In the genomic region with DNA sequence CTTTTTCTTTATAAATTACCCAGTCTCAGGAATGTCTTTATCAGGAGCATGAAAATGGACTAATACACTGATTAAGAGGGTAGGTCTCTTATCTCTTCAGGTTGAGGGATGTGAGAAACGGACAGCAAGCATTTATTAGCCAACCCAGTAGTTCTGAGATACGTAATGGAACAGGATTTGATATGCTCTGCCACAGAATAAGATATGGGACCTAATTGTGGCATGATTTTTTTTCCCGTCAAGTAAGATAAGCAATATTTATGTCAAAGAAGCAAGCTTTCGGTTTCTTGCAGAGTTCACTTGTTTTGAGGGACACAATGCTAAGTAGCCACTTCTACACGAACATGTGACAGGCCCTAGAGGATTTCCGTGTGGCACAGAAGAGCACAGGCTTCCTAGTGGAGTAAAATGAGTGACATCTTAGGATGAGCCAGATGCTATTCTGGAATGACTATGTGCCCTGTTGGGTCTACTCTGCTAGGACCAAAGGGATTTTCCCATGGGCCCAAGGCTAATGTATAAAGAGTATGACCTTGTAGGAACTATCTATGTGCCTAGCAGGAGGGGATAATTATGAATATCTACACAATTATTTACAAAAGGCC, we compare ENCODE assay signal across 13 cellular contexts. TPM values are rescaled to one million over a fixed set of nuclear protein-coding genes. Genes with fewer than 3 reads are reported as not detected.
DNase-seq lines count a peak whose midpoint lies in the region; ATAC-seq and TF ChIP-seq lines count a peak whose summit lies in the region.
"Had no signal": no experiment of that assay in that cellular context is flagged by ENCODE, and none has a peak within 500 bp of the region (broad histone marks: within the 10 kb centered on the region; RNA-seq: fewer than 3 reads in every experiment).

No MANE protein-coding gene starts in this region.

- BruUV-seq in MCF 10A (replicated peaks; lab: Mats Ljungman, UMichigan): no TSS peak

- H3K9me3 ChIP-seq in OCI-LY3 (ENCODE audit: insufficient read depth, low read length): no peaks in the 10 kb centered on the region

- H3K4me1 Mint-ChIP-seq in MCF 10A (ENCODE audit: insufficient read depth, unreplicated experiment) (peaks cover 46% of the 10 kb centered on the region), natural killer cell (peaks cover 70 to 83% of the 10 kb centered on the region in 2 donors)

- no peak overlapping the region for H2AFZ ChIP-seq in OCI-LY3 (ENCODE audit: low read depth, low read length)

- H3K27ac Mint-ChIP-seq in MCF 10A (ENCODE audit: low read depth, unreplicated experiment): peak overlapping the region; percentile 52
- peak overlapping the region; percentile 97 to 98 for H3K27ac Mint-ChIP-seq in natural killer cell

- no peaks in the 10 kb centered on the region for H3K9me3 Mint-ChIP-seq in MCF 10A (ENCODE audit: unreplicated experiment)
- H3K9me3 Mint-ChIP-seq in natural killer cell: no peaks in the 10 kb centered on the region

- H3K4me2 ChIP-seq in OCI-LY3 (ENCODE audit: low read length): peak overlapping the region; percentile 15; the same call in 1 of the 2 replicates

- intact Hi-C loops in MCF 10A (cut with micrococcal nuclease) (no loop called here), natural killer cell (cut with micrococcal nuclease) (loop anchor here (1.0 kb wide), 1 partner anchor 58 kb away; a partner anchor contains a TSS), dorsolateral prefrontal cortex (cut with DNase I) (no loop called here)

- ATAC-seq in natural killer cell: no peak
- ATAC-seq in HG03520 (IDR thresholded peaks at IDR 0.05; ENCODE audit: unreplicated experiment): no peak

- DNase-seq in GM12865 (ENCODE audit: low read depth) (peak; percentile 34), MCF 10A (ENCODE audit: unreplicated experiment) (no peak), natural killer cell (no peak), amniotic stem cell (lab: John Stamatoyannopoulos, UW) (no peak), dorsolateral prefrontal cortex (no peak), G401 (ENCODE audit: low spot score) (no peak)
- DNase-seq: effector CD8-positive, alpha-beta T cell; midbrain; NCI-H1048; NK-92 treated with Interleukin-12 subunit alpha and Interleukin-12 subunit beta, amount 100 ng/mL, for 24 hours; T-helper 9 cell had no signal

- CTCF ChIA-PET in MCF 10A (lab: Yijun Ruan, JAX): interaction anchor here (1.3 kb wide), 1 partner anchor 85 kb away, joined by 4 read pairs; no protein-coding TSS in a partner anchor

- TF ChIP-seq CTCF in GM12865 (IDR thresholded peaks at IDR 0.05; ENCODE audit: insufficient read depth, low read depth, low read length, missing control alignments): no peak
- no peak for TF ChIP-seq CTCF in OCI-LY3 (IDR thresholded peaks at IDR 0.05; ENCODE audit: low read depth, low read length)
- TF ChIP-seq CTCF in MCF 10A (IDR thresholded peaks at IDR 0.05; ENCODE audit: unreplicated experiment): no peak
- TF ChIP-seq CTCF in natural killer cell (IDR thresholded peaks at IDR 0.05): no peak
- TF ChIP-seq CTCF in dorsolateral prefrontal cortex (IDR thresholded peaks at IDR 0.05 in 54 of 56, conservative IDR thresholded peaks at IDR 0.05 in 2 of 56; ENCODE audit: low read depth in 1 of 56, partially characterized antibody in 56 of 56): no peak

- peaks cover 46% of the 10 kb centered on the region for H4K20me1 ChIP-seq in OCI-LY3 (ENCODE audit: insufficient read depth, low read length)

- H3K36me3 ChIP-seq in OCI-LY3 (replicated peaks; ENCODE audit: low read depth, low read length): peaks cover 65% of the 10 kb centered on the region

- peaks cover 82% of the 10 kb centered on the region for H3K79me2 ChIP-seq in OCI-LY3 (ENCODE audit: low read length)

- in situ Hi-C loops in G401 (cut with HindIII; ENCODE audit: low sequenced_read_pairs): no loop called here

- H3K4me3 Mint-ChIP-seq in MCF 10A (ENCODE audit: unreplicated experiment) (no peak overlapping the region), natural killer cell (peak overlapping the region; percentile 25)

- H3K27ac ChIP-seq in OCI-LY3 (ENCODE audit: low read length): no peak overlapping the region
- no peak overlapping the region for H3K27ac ChIP-seq in dorsolateral prefrontal cortex

- H3K27me3 ChIP-seq in OCI-LY3 (ENCODE audit: low read depth, low read length) (no peaks in the 10 kb centered on the region), dorsolateral prefrontal cortex (no peaks in the 10 kb centered on the region)

- no peaks in the 10 kb centered on the region for H3K27me3 Mint-ChIP-seq in MCF 10A (ENCODE audit: insufficient read depth, unreplicated experiment)
- H3K27me3 Mint-ChIP-seq in natural killer cell (ENCODE audit: low read depth in 2 of 2): no peaks in the 10 kb centered on the region

- peaks cover 65% of the 10 kb centered on the region for H3K4me1 ChIP-seq in OCI-LY3 (ENCODE audit: low read length)

- POLR2A ChIA-PET in MCF 10A (lab: Yijun Ruan, JAX): interaction anchor here (1.1 to 4.2 kb wide), 2 partner anchors 58 to 152 kb away, joined by 5 to 27 read pairs; a partner anchor contains a TSS

- no peak overlapping the region for H3K4me3 ChIP-seq in GM12865 (ENCODE audit: low read depth, low read length)
- no peak overlapping the region for H3K4me3 ChIP-seq in OCI-LY3 (ENCODE audit: low read length)
- H3K4me3 ChIP-seq in dorsolateral prefrontal cortex: no peak overlapping the region

- no peak overlapping the region for H3K9ac ChIP-seq in OCI-LY3 (ENCODE audit: low read length)

- H3K36me3 Mint-ChIP-seq in MCF 10A (ENCODE audit: insufficient read depth, unreplicated experiment) (peaks cover 72% of the 10 kb centered on the region), natural killer cell (peaks cover 8% of the 10 kb centered on the region)

RNA-seq across cellular contexts. Expression of a gene that starts 57.9 kb away (rescaled TPM):
- total RNA-seq in MCF 10A (2022) (327 and 339 TPM in 2 replicates), natural killer cell (100 to 1,000 TPM; 295 to 385 (median 354) TPM), dorsolateral prefrontal cortex (100 to 1,000 TPM in 31 of 120 experiments, 10 to 100 TPM in 89; 59.0 to 128 (median 90.2) TPM)
- 45.7 and 61.6 TPM in 2 replicates for total RNA-seq in G401 (2014; rRNA removed; shearing (Covaris generic))
